ENCODE assay signal across 1 cellular context in the genomic region with DNA sequence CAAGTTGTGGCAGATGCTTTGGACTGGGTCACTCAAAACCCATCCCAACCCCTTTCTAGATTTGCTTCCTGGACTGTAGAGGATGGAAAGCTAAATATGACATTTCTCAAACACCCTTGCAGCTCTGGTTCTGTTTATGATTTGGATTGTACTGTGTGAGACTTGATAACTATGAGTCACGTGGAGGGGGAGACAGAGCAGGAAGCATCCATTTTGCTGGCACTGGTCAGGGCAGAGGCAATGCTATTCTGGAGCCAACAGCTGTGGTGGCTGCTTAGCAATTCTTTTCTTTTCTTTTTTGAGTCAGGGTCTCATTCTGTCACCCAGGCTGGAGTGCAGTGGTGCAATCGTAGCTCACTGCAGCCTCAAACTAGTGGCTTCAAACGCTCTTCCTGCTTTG.
TF ChIP-seq lines count a peak whose summit lies in the region.

No MANE protein-coding gene starts in this region.

TF ChIP-seq in HCT116, 20 proteins besides CTCF, POLR2A, EP300 and RAD21:
- TF ChIP-seq SIN3A (IDR thresholded peaks at IDR 0.05; ENCODE audit: low read depth), result no peak
- TF ChIP-seq ZNF274 (IDR thresholded peaks at IDR 0.05; ENCODE audit: low read depth, low read length), result no peak
- TF ChIP-seq SP1 (IDR thresholded peaks at IDR 0.05; ENCODE audit: low read depth), result no peak
- TF ChIP-seq POLR2AphosphoS5 (IDR thresholded peaks at IDR 0.05; ENCODE audit: low read depth, low read length), result no peak
- TF ChIP-seq EZH2 (IDR thresholded peaks at IDR 0.05), result no peak
- no peak for TF ChIP-seq ZFX (IDR thresholded peaks at IDR 0.05)
- no peak for TF ChIP-seq EGR1 (IDR thresholded peaks at IDR 0.05; ENCODE audit: low read depth)
- TF ChIP-seq YY1 (IDR thresholded peaks at IDR 0.05; ENCODE audit: extremely low read depth, insufficient replicate concordance, low read depth, low read length), result no peak
- TF ChIP-seq JUND (IDR thresholded peaks at IDR 0.05), result no peak
- no peak for TF ChIP-seq ATF3 (IDR thresholded peaks at IDR 0.05)
- TF ChIP-seq, protein P1, sequence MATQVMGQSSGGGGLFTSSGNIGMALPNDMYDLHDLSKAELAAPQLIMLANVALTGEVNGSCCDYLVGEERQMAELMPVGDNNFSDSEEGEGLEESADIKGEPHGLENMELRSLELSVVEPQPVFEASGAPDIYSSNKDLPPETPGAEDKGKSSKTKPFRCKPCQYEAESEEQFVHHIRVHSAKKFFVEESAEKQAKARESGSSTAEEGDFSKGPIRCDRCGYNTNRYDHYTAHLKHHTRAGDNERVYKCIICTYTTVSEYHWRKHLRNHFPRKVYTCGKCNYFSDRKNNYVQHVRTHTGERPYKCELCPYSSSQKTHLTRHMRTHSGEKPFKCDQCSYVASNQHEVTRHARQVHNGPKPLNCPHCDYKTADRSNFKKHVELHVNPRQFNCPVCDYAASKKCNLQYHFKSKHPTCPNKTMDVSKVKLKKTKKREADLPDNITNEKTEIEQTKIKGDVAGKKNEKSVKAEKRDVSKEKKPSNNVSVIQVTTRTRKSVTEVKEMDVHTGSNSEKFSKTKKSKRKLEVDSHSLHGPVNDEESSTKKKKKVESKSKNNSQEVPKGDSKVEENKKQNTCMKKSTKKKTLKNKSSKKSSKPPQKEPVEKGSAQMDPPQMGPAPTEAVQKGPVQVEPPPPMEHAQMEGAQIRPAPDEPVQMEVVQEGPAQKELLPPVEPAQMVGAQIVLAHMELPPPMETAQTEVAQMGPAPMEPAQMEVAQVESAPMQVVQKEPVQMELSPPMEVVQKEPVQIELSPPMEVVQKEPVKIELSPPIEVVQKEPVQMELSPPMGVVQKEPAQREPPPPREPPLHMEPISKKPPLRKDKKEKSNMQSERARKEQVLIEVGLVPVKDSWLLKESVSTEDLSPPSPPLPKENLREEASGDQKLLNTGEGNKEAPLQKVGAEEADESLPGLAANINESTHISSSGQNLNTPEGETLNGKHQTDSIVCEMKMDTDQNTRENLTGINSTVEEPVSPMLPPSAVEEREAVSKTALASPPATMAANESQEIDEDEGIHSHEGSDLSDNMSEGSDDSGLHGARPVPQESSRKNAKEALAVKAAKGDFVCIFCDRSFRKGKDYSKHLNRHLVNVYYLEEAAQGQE (IDR thresholded peaks at IDR 0.05; ENCODE audit: low read depth), result no peak
- TF ChIP-seq ELF1 (IDR thresholded peaks at IDR 0.05; ENCODE audit: borderline replicate concordance, low read depth), result no peak
